8 cellular contexts compared by ENCODE assay signal in the genomic region with DNA sequence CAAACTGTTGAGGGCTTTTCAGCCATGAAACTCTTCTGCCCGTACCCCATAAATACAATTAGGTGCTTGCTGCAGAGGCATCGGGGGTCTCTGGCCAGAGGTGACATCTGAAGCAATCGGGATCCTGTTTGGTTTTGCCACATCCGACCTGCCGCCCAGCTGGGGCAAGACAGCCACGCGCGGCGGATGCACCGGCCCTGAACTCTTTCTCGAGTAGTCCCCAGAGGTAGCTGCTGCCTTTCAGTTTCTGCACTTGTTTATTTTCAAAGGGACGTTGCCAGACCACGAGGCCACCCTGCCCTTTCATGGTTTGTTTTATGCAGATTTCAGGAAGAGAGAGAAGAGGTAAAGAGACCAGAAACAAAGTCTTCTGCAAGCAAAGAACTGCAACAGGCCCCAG. TPM values are rescaled to one million over a fixed set of nuclear protein-coding genes. Genes with fewer than 3 reads are reported as not detected.
DNase-seq lines count a peak whose midpoint lies in the region; ATAC-seq and TF ChIP-seq lines count a peak whose summit lies in the region.

No MANE protein-coding gene starts in this region.

- POLR2A ChIA-PET in activated CD4-positive, alpha-beta T cell treated with anti-CD3 and anti-CD28 coated beads for 36 hours (lab: Charles Lee): no interaction called here

- H3K4me3 Mint-ChIP-seq in activated CD4-positive, alpha-beta T cell treated with anti-CD3 and anti-CD28 coated beads for 36 hours: peak overlapping the region; percentile 39

- no peaks in the 10 kb centered on the region for H3K27me3 Mint-ChIP-seq in activated CD4-positive, alpha-beta T cell treated with anti-CD3 and anti-CD28 coated beads for 36 hours

- no peaks in the 10 kb centered on the region for H3K9me3 Mint-ChIP-seq in activated CD4-positive, alpha-beta T cell treated with anti-CD3 and anti-CD28 coated beads for 36 hours (ENCODE audit: low read depth)

- no peaks in the 10 kb centered on the region for H3K9me3 ChIP-seq in WERI-Rb-1 (ENCODE audit: severe bottlenecking)

- peaks cover 14% of the 10 kb centered on the region for H3K4me1 Mint-ChIP-seq in activated CD4-positive, alpha-beta T cell treated with anti-CD3 and anti-CD28 coated beads for 36 hours

- H3K27ac Mint-ChIP-seq in activated CD4-positive, alpha-beta T cell treated with anti-CD3 and anti-CD28 coated beads for 36 hours: peak overlapping the region; percentile 11

- CTCF ChIA-PET in activated CD4-positive, alpha-beta T cell treated with anti-CD3 and anti-CD28 coated beads for 36 hours (lab: Charles Lee): interaction anchor here (0.9 to 2.5 kb wide), 7 partner anchors 12 to 56 kb away, joined by 3 to 10 read pairs (median 5); no protein-coding TSS in a partner anchor

- intact Hi-C loops in activated CD4-positive, alpha-beta T cell treated with anti-CD3 and anti-CD28 coated beads for 36 hours (cut with DNase I, micrococcal nuclease): no loop called here

- no peak overlapping the region for H3K4me3 ChIP-seq in WERI-Rb-1 (ENCODE audit: low read depth, low read length)

- H3K27ac ChIP-seq in WERI-Rb-1: no peak overlapping the region

- no peaks in the 10 kb centered on the region for H3K36me3 Mint-ChIP-seq in activated CD4-positive, alpha-beta T cell treated with anti-CD3 and anti-CD28 coated beads for 36 hours (ENCODE audit: low read depth)

- H3K27me3 ChIP-seq in WERI-Rb-1 (ENCODE audit: insufficient read depth, low read depth, severe bottlenecking): no peaks in the 10 kb centered on the region

- no peaks in the 10 kb centered on the region for H3K36me3 ChIP-seq in WERI-Rb-1

- ATAC-seq in activated CD4-positive, alpha-beta T cell treated with anti-CD3 and anti-CD28 coated beads for 36 hours: no peak
- ATAC-seq in HG02973 (IDR thresholded peaks at IDR 0.05; ENCODE audit: unreplicated experiment): peak; percentile 90

- peak; percentile 59 for DNase-seq in activated CD4-positive, alpha-beta T cell treated with anti-CD3 and anti-CD28 coated beads for 36 hours
- no peak for DNase-seq in activated CD4-positive, alpha-beta T cell treated with anti-CD3 and anti-CD28 coated beads, Interleukin-2, amount 50 U/mL, for 1 hour
- peak; percentile 48 for DNase-seq in activated CD4-positive, CD25-positive, alpha-beta regulatory T cell treated with anti-CD3 and anti-CD28 coated beads, Interleukin-2, amount 50 U/mL, for 72 hours
- DNase-seq in iris pigment epithelial cell (ENCODE audit: low read depth) (peak; percentile 85), CD1c-positive myeloid dendritic cell (ENCODE audit: extremely low spot score) (no peak), WERI-Rb-1 (no peak), HPDE6-E6E7 (ENCODE audit: extremely low spot score) (no peak)

- TF ChIP-seq CTCF in WERI-Rb-1 (IDR thresholded peaks at IDR 0.05; ENCODE audit: low read depth, low read length): no peak

RNA-seq across cellular contexts. Expression of a gene that starts 10.6 kb away (rescaled TPM):
- total RNA-seq in activated CD4-positive, alpha-beta T cell treated with anti-CD3 and anti-CD28 coated beads for 36 hours: 10 to 100 TPM; 17.7 to 26.4 TPM

RNA-seq across cellular contexts. Expression of a gene that starts 46.3 kb away (rescaled TPM):
- total RNA-seq in activated CD4-positive, alpha-beta T cell treated with anti-CD3 and anti-CD28 coated beads for 36 hours: 1 to 10 TPM; 6.4 to 6.6 TPM

Comparison
In these comparisons a context has a peak if more than half of its experiments do, and no peak if none do; other contexts are left out.
1. DNase-seq: peak in activated CD4-positive, alpha-beta T cell treated with anti-CD3 and anti-CD28 coated beads for 36 hours (single experiment), activated CD4-positive, CD25-positive, alpha-beta regulatory T cell treated with anti-CD3 and anti-CD28 coated beads, Interleukin-2, amount 50 U/mL, for 72 hours (single experiment) and iris pigment epithelial cell (single experiment); none in activated CD4-positive, alpha-beta T cell treated with anti-CD3 and anti-CD28 coated beads, Interleukin-2, amount 50 U/mL, for 1 hour (single experiment), CD1c-positive myeloid dendritic cell (single experiment), WERI-Rb-1 (single experiment) and HPDE6-E6E7 (single experiment).